32 cellular contexts compared by ENCODE assay signal in the genomic region with DNA sequence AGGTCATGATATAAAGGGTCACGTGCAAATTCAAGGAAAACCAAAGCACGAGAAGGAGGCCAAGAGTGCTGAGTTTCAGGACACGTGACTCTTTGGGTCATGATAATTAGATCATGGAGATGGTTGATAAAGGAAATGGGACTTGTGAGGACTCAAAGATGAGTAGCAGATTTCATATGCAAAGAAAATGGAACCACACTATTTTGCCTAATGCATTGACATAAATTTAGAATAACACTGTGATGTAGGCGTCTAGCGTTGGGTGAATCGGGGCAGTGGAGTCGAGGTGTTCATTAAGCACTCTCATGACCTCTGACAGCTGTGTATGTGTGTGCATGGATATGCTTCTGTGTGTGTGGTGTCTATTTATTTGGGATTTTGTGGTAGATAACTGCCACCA.
"Had no signal": no experiment of that assay in that cellular context is flagged by ENCODE, and none has a peak within 500 bp of the region (broad histone marks: within the 10 kb centered on the region; RNA-seq: fewer than 3 reads in every experiment).

No MANE protein-coding gene starts in this region.

- H3K4me3 ChIP-seq: ascending aorta, esophagus muscularis mucosa, gastrocnemius medialis, heart left ventricle had no signal

- DNase-seq: activated CD4-positive, alpha-beta memory T cell treated with anti-CD3 and anti-CD28 coated beads for 36 hours; activated CD4-positive, alpha-beta T cell treated with anti-CD3 and anti-CD28 coated beads for 36 hours; activated CD4-positive, alpha-beta T cell treated with anti-CD3 and anti-CD28 coated beads, Interleukin-2, amount 10 ng/mL, durations not matched to agents 24 days and 14 days; activated CD4-positive, CD25-positive, alpha-beta regulatory T cell; activated CD4-positive, CD25-positive, alpha-beta regulatory T cell treated with anti-CD3 and anti-CD28 coated beads, Interleukin-2, amount 50 U/mL, for 72 hours; activated CD8-positive, alpha-beta memory T cell treated with anti-CD3 and anti-CD28 coated beads, Interleukin-2, amount 10 ng/mL, durations not matched to agents 7 days and 5 days; activated CD8-positive, alpha-beta memory T cell treated with anti-CD3 and anti-CD28 coated beads, Interleukin-2, amount 50 U/mL, for 4 hours; activated CD8-positive, alpha-beta T cell treated with anti-CD3 and anti-CD28 coated beads, Interleukin-2, amount 10 ng/mL, durations not matched to agents 7 days and 5 days; activated gamma-delta T cell; activated naive CD4-positive, alpha-beta T cell; activated naive CD4-positive, alpha-beta T cell treated with anti-CD3 and anti-CD28 coated beads, Interleukin-2, amount 10 ng/mL, durations not matched to agents 7 days and 5 days; activated naive CD8-positive, alpha-beta T cell treated with anti-CD3 and anti-CD28 coated beads, Interleukin-2, amount 10 ng/mL, durations not matched to agents 7 days and 5 days; activated T-cell treated with anti-CD3 and anti-CD28 coated beads, Interleukin-2, amount 50 U/mL, for 1 hour; activated T-cell treated with anti-CD3 and anti-CD28 coated beads, Interleukin-2, amount 50 U/mL, for 48 hours; brain microvascular endothelial cell; cortex of kidney; dermis blood vessel endothelial cell; effector CD4-positive, alpha-beta T cell; effector memory CD8-positive, alpha-beta T cell; erythroblast; foreskin keratinocyte; gastrocnemius medialis; glutamatergic neuron; heart left ventricle; T-helper 2 cell had no signal

- H3K36me3 ChIP-seq: ascending aorta, brain microvascular endothelial cell, esophagus muscularis mucosa, gastrocnemius medialis, heart left ventricle had no signal

- H3K4me1 ChIP-seq: ascending aorta, esophagus muscularis mucosa, foreskin keratinocyte, gastrocnemius medialis, heart left ventricle had no signal

- H3K27ac Mint-ChIP-seq: activated CD4-positive, alpha-beta memory T cell treated with anti-CD3 and anti-CD28 coated beads for 36 hours; activated CD4-positive, alpha-beta T cell treated with anti-CD3 and anti-CD28 coated beads for 36 hours; activated CD4-positive, alpha-beta T cell treated with anti-CD3 and anti-CD28 coated beads, Interleukin-2, amount 10 ng/mL, durations not matched to agents 24 days and 14 days; activated CD8-positive, alpha-beta memory T cell treated with anti-CD3 and anti-CD28 coated beads, Interleukin-2, amount 10 ng/mL, durations not matched to agents 7 days and 5 days; activated CD8-positive, alpha-beta T cell treated with anti-CD3 and anti-CD28 coated beads, Interleukin-2, amount 10 ng/mL, durations not matched to agents 7 days and 5 days; activated naive CD4-positive, alpha-beta T cell treated with anti-CD3 and anti-CD28 coated beads, Interleukin-2, amount 10 ng/mL, durations not matched to agents 7 days and 5 days; activated naive CD4-positive, alpha-beta T cell treated with anti-CD3 and anti-CD28 coated beads, Interleukin-2, amount 50 U/mL, for 72 hours; activated naive CD8-positive, alpha-beta T cell treated with anti-CD3 and anti-CD28 coated beads, Interleukin-2, amount 10 ng/mL, durations not matched to agents 7 days and 5 days; activated T-helper 1 cell treated with anti-CD3 and anti-CD28 coated beads, Interleukin-12 subunit alpha, Interleukin-12 subunit beta, Interleukin-2, Interleukin-4 antibody, amounts not matched to agents 30 ng/mL and 10 ng/mL and 1 ng/mL, durations not matched to agents 14 hours and 24 hours and 36 hours; effector memory CD8-positive, alpha-beta T cell had no signal

- H3K27me3 ChIP-seq: ascending aorta, brain microvascular endothelial cell, esophagus muscularis mucosa, foreskin keratinocyte, gastrocnemius medialis, heart left ventricle had no signal

- H3K36me3 Mint-ChIP-seq: activated CD4-positive, alpha-beta memory T cell treated with anti-CD3 and anti-CD28 coated beads for 36 hours; activated CD8-positive, alpha-beta memory T cell treated with anti-CD3 and anti-CD28 coated beads, Interleukin-2, amount 10 ng/mL, durations not matched to agents 7 days and 5 days; activated naive CD4-positive, alpha-beta T cell treated with anti-CD3 and anti-CD28 coated beads, Interleukin-2, amount 10 ng/mL, durations not matched to agents 7 days and 5 days; activated naive CD4-positive, alpha-beta T cell treated with anti-CD3 and anti-CD28 coated beads, Interleukin-2, amount 50 U/mL, for 72 hours; activated naive CD8-positive, alpha-beta T cell treated with anti-CD3 and anti-CD28 coated beads, Interleukin-2, amount 10 ng/mL, durations not matched to agents 7 days and 5 days had no signal

- H3K9me3 Mint-ChIP-seq: activated CD4-positive, alpha-beta memory T cell treated with anti-CD3 and anti-CD28 coated beads for 36 hours; activated T-helper 1 cell treated with anti-CD3 and anti-CD28 coated beads, Interleukin-12 subunit alpha, Interleukin-12 subunit beta, Interleukin-2, Interleukin-4 antibody, amounts not matched to agents 30 ng/mL and 10 ng/mL and 1 ng/mL, durations not matched to agents 14 hours and 24 hours and 36 hours had no signal

- H3K4me3 Mint-ChIP-seq: activated CD4-positive, alpha-beta memory T cell treated with anti-CD3 and anti-CD28 coated beads for 36 hours; activated CD4-positive, alpha-beta T cell treated with anti-CD3 and anti-CD28 coated beads for 36 hours; activated CD4-positive, alpha-beta T cell treated with anti-CD3 and anti-CD28 coated beads, Interleukin-2, amount 10 ng/mL, durations not matched to agents 24 days and 14 days; activated CD8-positive, alpha-beta memory T cell treated with anti-CD3 and anti-CD28 coated beads, Interleukin-2, amount 10 ng/mL, durations not matched to agents 7 days and 5 days; activated CD8-positive, alpha-beta T cell treated with anti-CD3 and anti-CD28 coated beads, Interleukin-2, amount 10 ng/mL, durations not matched to agents 7 days and 5 days; activated naive CD4-positive, alpha-beta T cell treated with anti-CD3 and anti-CD28 coated beads, Interleukin-2, amount 10 ng/mL, durations not matched to agents 7 days and 5 days; activated naive CD8-positive, alpha-beta T cell treated with anti-CD3 and anti-CD28 coated beads, Interleukin-2, amount 10 ng/mL, durations not matched to agents 7 days and 5 days; activated T-helper 1 cell treated with anti-CD3 and anti-CD28 coated beads, Interleukin-12 subunit alpha, Interleukin-12 subunit beta, Interleukin-2, Interleukin-4 antibody, amounts not matched to agents 30 ng/mL and 10 ng/mL and 1 ng/mL, durations not matched to agents 14 hours and 24 hours and 36 hours; central memory CD8-positive, alpha-beta T cell; effector memory CD8-positive, alpha-beta T cell had no signal

- H3K9me3 ChIP-seq: ascending aorta, esophagus muscularis mucosa, gastrocnemius medialis, heart left ventricle had no signal

- H3K27me3 Mint-ChIP-seq: activated CD4-positive, alpha-beta memory T cell treated with anti-CD3 and anti-CD28 coated beads for 36 hours; activated CD4-positive, alpha-beta T cell treated with anti-CD3 and anti-CD28 coated beads for 36 hours; activated CD4-positive, alpha-beta T cell treated with anti-CD3 and anti-CD28 coated beads, Interleukin-2, amount 10 ng/mL, durations not matched to agents 24 days and 14 days; activated CD8-positive, alpha-beta memory T cell treated with anti-CD3 and anti-CD28 coated beads, Interleukin-2, amount 10 ng/mL, durations not matched to agents 7 days and 5 days; activated naive CD4-positive, alpha-beta T cell treated with anti-CD3 and anti-CD28 coated beads, Interleukin-2, amount 10 ng/mL, durations not matched to agents 7 days and 5 days; activated naive CD8-positive, alpha-beta T cell treated with anti-CD3 and anti-CD28 coated beads, Interleukin-2, amount 10 ng/mL, durations not matched to agents 7 days and 5 days; central memory CD8-positive, alpha-beta T cell; effector memory CD8-positive, alpha-beta T cell had no signal

- FAIRE-seq: bronchial epithelial cell, colon had no signal

- H3K27ac ChIP-seq: ascending aorta, brain microvascular endothelial cell, esophagus muscularis mucosa, foreskin keratinocyte, gastrocnemius medialis, heart left ventricle had no signal

- ATAC-seq: activated CD4-positive, alpha-beta T cell treated with anti-CD3 and anti-CD28 coated beads for 36 hours; activated CD8-positive, alpha-beta memory T cell treated with anti-CD3 and anti-CD28 coated beads, Interleukin-2, amount 10 ng/mL, durations not matched to agents 7 days and 5 days; activated CD8-positive, alpha-beta T cell treated with anti-CD3 and anti-CD28 coated beads, Interleukin-2, amount 10 ng/mL, durations not matched to agents 7 days and 5 days; activated naive CD4-positive, alpha-beta T cell treated with anti-CD3 and anti-CD28 coated beads, Interleukin-2, amount 50 U/mL, for 72 hours; effector memory CD8-positive, alpha-beta T cell; foreskin keratinocyte; gastrocnemius medialis; heart left ventricle had no signal

- H3K4me1 Mint-ChIP-seq: activated CD4-positive, alpha-beta T cell treated with anti-CD3 and anti-CD28 coated beads for 36 hours; activated CD4-positive, alpha-beta T cell treated with anti-CD3 and anti-CD28 coated beads, Interleukin-2, amount 10 ng/mL, durations not matched to agents 24 days and 14 days; activated CD8-positive, alpha-beta memory T cell treated with anti-CD3 and anti-CD28 coated beads, Interleukin-2, amount 10 ng/mL, durations not matched to agents 7 days and 5 days; activated naive CD4-positive, alpha-beta T cell treated with anti-CD3 and anti-CD28 coated beads, Interleukin-2, amount 10 ng/mL, durations not matched to agents 7 days and 5 days; activated naive CD8-positive, alpha-beta T cell treated with anti-CD3 and anti-CD28 coated beads, Interleukin-2, amount 10 ng/mL, durations not matched to agents 7 days and 5 days; central memory CD8-positive, alpha-beta T cell had no signal
